ENCODE assay signal across 8 cellular contexts in genomic region chr17:66691644-66692500, GRCh38.
DNase-seq lines count a peak whose midpoint lies in the region; ATAC-seq and TF ChIP-seq lines count a peak whose summit lies in the region.

No MANE protein-coding gene starts in this region.

- no peaks in the 10 kb centered on the region for H3K9me3 Mint-ChIP-seq in endodermal cell

- no peaks in the 10 kb centered on the region for H3K27me3 Mint-ChIP-seq in endodermal cell (ENCODE audit: insufficient read depth)

- 74 to 84% methylated on average over 8 to 13 of the region's 13 CpGs for WGBS in endodermal cell (ENCODE audit: insufficient coverage in 1 of 2, insufficient read length in 1 of 2), 2 experiments

- no peaks in the 10 kb centered on the region for H3K27me3 ChIP-seq in endodermal cell (ENCODE audit: control insufficient read depth, insufficient read depth, low read length, poor library complexity, severe bottlenecking)
- no peaks in the 10 kb centered on the region for H3K27me3 ChIP-seq in effector memory CD4-positive, alpha-beta T cell (replicated peaks; ENCODE audit: control insufficient read depth, insufficient read depth, low read length, poor library complexity, severe bottlenecking)

- no peak overlapping the region for H3K9ac ChIP-seq in endodermal cell (ENCODE audit: extremely low read depth, low read length, poor library complexity, severe bottlenecking)

- no peak for TF ChIP-seq CTCF in endodermal cell (conservative IDR thresholded peaks at IDR 0.05)

- H3K36me3 Mint-ChIP-seq in endodermal cell (ENCODE audit: low read depth), result peaks cover 2% of the 10 kb centered on the region

- no peak overlapping the region for H3K27ac ChIP-seq in endodermal cell (ENCODE audit: low read depth, low read length)
- no peak overlapping the region for H3K27ac ChIP-seq in effector memory CD4-positive, alpha-beta T cell (ENCODE audit: insufficient read depth, low read length, poor library complexity, severe bottlenecking)

- peaks cover 22% of the 10 kb centered on the region for H3K4me1 Mint-ChIP-seq in endodermal cell

- H3K36me3 ChIP-seq in endodermal cell (ENCODE audit: control insufficient read depth, insufficient read depth, low read length), result no peaks in the 10 kb centered on the region
- H3K36me3 ChIP-seq in effector memory CD4-positive, alpha-beta T cell (ENCODE audit: control insufficient read depth, insufficient read depth, low read length), result peaks cover 68% of the 10 kb centered on the region

- H3K27ac Mint-ChIP-seq in endodermal cell, result peak overlapping the region; percentile 41

- H3K4me3 ChIP-seq in endodermal cell (ENCODE audit: low read length), result no peak overlapping the region
- no peak overlapping the region for H3K4me3 ChIP-seq in effector memory CD4-positive, alpha-beta T cell (ENCODE audit: insufficient read depth, low read depth, low read length, poor library complexity, severe bottlenecking)

- H3K9me3 ChIP-seq in endodermal cell (ENCODE audit: control insufficient read depth, low read length), result no peaks in the 10 kb centered on the region
- no peaks in the 10 kb centered on the region for H3K9me3 ChIP-seq in effector memory CD4-positive, alpha-beta T cell (ENCODE audit: control insufficient read depth, low read length)

- peak in 2 of 3 experiments; percentile 34 to 52 for DNase-seq in NCI-H1417 (lab: John Stamatoyannopoulos, UW)
- no peak for DNase-seq in NCI-H1417 treated with DMSO at 0.1 percent for 48 hours (lab: John Stamatoyannopoulos, UW)
- peak; percentile 63 for DNase-seq in NCI-H774 (lab: John Stamatoyannopoulos, UW)
- DNase-seq in endodermal cell, result peak; percentile 70
- peak; percentile 75 for DNase-seq in pulmonary artery endothelial cell (ENCODE audit: low read depth, low spot score)
- DNase-seq in effector memory CD4-positive, alpha-beta T cell, result no peak

- ATAC-seq in HG02973 (IDR thresholded peaks at IDR 0.05; ENCODE audit: unreplicated experiment), result no peak
- ATAC-seq in HG03139 (IDR thresholded peaks at IDR 0.05; ENCODE audit: unreplicated experiment), result no peak

- peaks cover 5% of the 10 kb centered on the region for H3K4me1 ChIP-seq in endodermal cell (ENCODE audit: control insufficient read depth, insufficient read depth, low read length)
- H3K4me1 ChIP-seq in effector memory CD4-positive, alpha-beta T cell (ENCODE audit: control insufficient read depth, insufficient read depth, low read length, poor library complexity, severe bottlenecking), result no peaks in the 10 kb centered on the region

- H3K4me3 Mint-ChIP-seq in endodermal cell, result no peak overlapping the region

Comparison
In these comparisons a context has a peak if more than half of its experiments do, and no peak if none do; other contexts are left out.
1. DNase-seq: peak in NCI-H1417 (2 of 3), NCI-H774 (single experiment), endodermal cell (single experiment) and pulmonary artery endothelial cell (single experiment); none in NCI-H1417 treated with DMSO at 0.1 percent for 48 hours (single experiment) and effector memory CD4-positive, alpha-beta T cell (0 of 3).